ENCODE assay signal across 8 cellular contexts in the genomic region with DNA sequence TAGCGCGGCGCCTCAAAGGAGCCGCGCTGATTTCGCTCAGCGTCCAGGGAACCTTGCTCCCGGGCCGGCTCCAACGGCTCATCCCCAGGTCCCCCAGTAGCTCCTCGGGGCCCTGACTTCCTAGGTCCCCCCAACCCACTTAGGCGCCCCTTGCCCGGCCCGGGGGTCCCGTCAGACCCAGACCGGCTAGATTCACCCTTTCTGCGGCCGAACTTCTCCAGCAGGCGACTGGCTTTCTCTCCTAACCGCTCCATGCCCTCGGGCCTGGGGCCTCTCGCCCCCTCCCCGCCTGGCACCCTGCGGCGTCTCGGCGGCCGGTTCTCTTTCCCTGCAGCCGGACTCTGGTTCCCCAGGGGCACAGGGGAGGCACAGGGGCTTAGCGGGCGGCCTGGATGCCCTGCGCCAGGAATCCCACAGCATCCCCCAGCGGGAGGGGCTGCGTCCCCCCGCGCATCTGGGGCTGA. TPM values are rescaled to one million over a fixed set of nuclear protein-coding genes. Genes with fewer than 3 reads are reported as not detected.
DNase-seq lines count a peak whose midpoint lies in the region; ATAC-seq and TF ChIP-seq lines count a peak whose summit lies in the region.

No MANE protein-coding gene starts in this region.

- POLR2A ChIA-PET in RWPE1 (lab: Yijun Ruan, JAX; ENCODE audit: low non-redundant PET) = interaction anchor here (0.5 to 0.8 kb wide), 4 partner anchors 23 to 656 kb away, joined by 3 to 5 read pairs (median 3); no protein-coding TSS in a partner anchor

- H3K27me3 ChIP-seq in gastroesophageal sphincter (peaks cover 15% of the 10 kb centered on the region), rectal smooth muscle tissue (ENCODE audit: control insufficient read depth, insufficient read depth, low read length) (peaks cover 3% of the 10 kb centered on the region)

- no peak for TF ChIP-seq EP300 in gastroesophageal sphincter (IDR thresholded peaks at IDR 0.05)

- H3K4me1 ChIP-seq in gastroesophageal sphincter = peaks cover 0 to 61% (median 37%) of the 10 kb centered on the region in 3 donors
- peaks cover 8% of the 10 kb centered on the region for H3K4me1 ChIP-seq in rectal smooth muscle tissue (ENCODE audit: control insufficient read depth, insufficient read depth, low read length)

- H3K4me3 ChIP-seq in GM12864 (ENCODE audit: low read depth, low read length) = peak overlapping the region; percentile 79
- peak overlapping the region; percentile 51 to 81 for H3K4me3 ChIP-seq in gastroesophageal sphincter
- peak overlapping the region; percentile 91 for H3K4me3 ChIP-seq in rectal smooth muscle tissue (ENCODE audit: low read length)

- H3K9ac ChIP-seq in rectal smooth muscle tissue (ENCODE audit: low read length) = no peak overlapping the region

- no peak for ATAC-seq in gastroesophageal sphincter
- ATAC-seq in GM18870 (IDR thresholded peaks at IDR 0.05; ENCODE audit: unreplicated experiment) = no peak
- no peak for ATAC-seq in HG03159 (IDR thresholded peaks at IDR 0.05; ENCODE audit: unreplicated experiment)

- no peaks in the 10 kb centered on the region for H3K9me3 ChIP-seq in gastroesophageal sphincter

- H3K27ac ChIP-seq in RWPE1 = peak overlapping the region; percentile 99
- H3K27ac ChIP-seq in gastroesophageal sphincter = peak overlapping the region; percentile 7 to 91 (median 87)
- peak overlapping the region; percentile 25 for H3K27ac ChIP-seq in rectal smooth muscle tissue (ENCODE audit: low read depth, low read length)

- no peak for DNase-seq in GM12864 (ENCODE audit: low read depth)
- peak; percentile 20 for DNase-seq in RWPE1 (ENCODE audit: low spot score)
- DNase-seq in NCI-H1436 (lab: John Stamatoyannopoulos, UW) = no peak
- no peak for DNase-seq in globus pallidus (ENCODE audit: low spot score)

- H3K36me3 ChIP-seq in gastroesophageal sphincter (peaks cover 0 to under 1% of the 10 kb centered on the region in 2 donors), rectal smooth muscle tissue (ENCODE audit: control insufficient read depth, insufficient read depth, low read length) (no peaks in the 10 kb centered on the region)

- no peak for TF ChIP-seq POLR2A in gastroesophageal sphincter (IDR thresholded peaks at IDR 0.05)

- WGBS in gastroesophageal sphincter (ENCODE audit: low coverage in 1 of 2), 2 donors = no CpG with 5 or more reads among the region's 36 CpGs

- TF ChIP-seq CTCF in GM12864 (IDR thresholded peaks at IDR 0.05; ENCODE audit: low read depth, low read length, missing control alignments) (no peak), RWPE1 (conservative IDR thresholded peaks at IDR 0.05; ENCODE audit: low read depth) (no peak), gastroesophageal sphincter (IDR thresholded peaks at IDR 0.05) (peak in 1 of 4 experiments; percentile 17)

- CTCF ChIA-PET in RWPE1 (lab: Yijun Ruan, JAX) = interaction anchor here (0.7 to 2.1 kb wide), 6 partner anchors 9 to 421 kb away, joined by 3 to 22 read pairs (median 4); no protein-coding TSS in a partner anchor

RNA-seq across cellular contexts. Expression of gene AJUBA, which starts 0.3 kb away (rescaled TPM):
- total RNA-seq in gastroesophageal sphincter = 10 to 100 TPM in 3 of 4 donors, 1 to 10 TPM in 1; 8.8 to 27.0 (median 17.8) TPM

RNA-seq across cellular contexts. Expression of gene HAUS4, which starts 25.2 kb away (rescaled TPM):
- total RNA-seq in gastroesophageal sphincter = 10 to 100 TPM; 31.2 to 47.6 (median 43.1) TPM

RNA-seq across cellular contexts. Expression of gene C14orf93, which starts 27.9 kb away (rescaled TPM):
- total RNA-seq in gastroesophageal sphincter = 10 to 100 TPM in 3 of 4 donors, 1 to 10 TPM in 1; 8.4 to 16.0 (median 13.2) TPM

RNA-seq across cellular contexts. Expression of gene PSMB5, which starts 52.7 kb away (rescaled TPM):
- 100 to 1,000 TPM; 125 to 182 (median 133) TPM for total RNA-seq in gastroesophageal sphincter

RNA-seq across cellular contexts. Expression of gene PRMT5, which starts 52.9 kb away (rescaled TPM):
- 10 to 100 TPM; 39.7 to 49.2 (median 43.2) TPM for total RNA-seq in gastroesophageal sphincter

Comparison
In these comparisons a context has a peak if more than half of its experiments do, and no peak if none do; other contexts are left out.
1. H3K27ac ChIP-seq: peak in every context shown above with its lines; median percentile 99 in RWPE1; 87 in gastroesophageal sphincter; 25 in rectal smooth muscle tissue.